Comparison of ENCODE assay signal across 19 cellular contexts in genomic region chr10:123297175-123297574, GRCh38.
DNase-seq lines count a peak whose midpoint lies in the region; ATAC-seq and TF ChIP-seq lines count a peak whose summit lies in the region.
"Had no signal": no experiment of that assay in that cellular context is flagged by ENCODE, and none has a peak within 500 bp of the region (broad histone marks: within the 10 kb centered on the region; RNA-seq: fewer than 3 reads in every experiment).

No MANE protein-coding gene starts in this region.

- H3K4me1 Mint-ChIP-seq in endodermal cell = no peaks in the 10 kb centered on the region
- H3K4me1 Mint-ChIP-seq: CD14-positive monocyte had no signal

- H3K9me3 Mint-ChIP-seq in endodermal cell = peaks cover 7% of the 10 kb centered on the region
- H3K9me3 Mint-ChIP-seq: CD8-positive, alpha-beta T cell had no signal

- TF ChIP-seq CTCF in endodermal cell (conservative IDR thresholded peaks at IDR 0.05) = no peak

- H3K9me3 ChIP-seq in endodermal cell (ENCODE audit: control insufficient read depth, low read length) = no peaks in the 10 kb centered on the region

- no peak overlapping the region for H3K9ac ChIP-seq in endodermal cell (ENCODE audit: extremely low read depth, low read length, poor library complexity, severe bottlenecking)
- H3K9ac ChIP-seq: BLaER1 had no signal

- no peaks in the 10 kb centered on the region for H3K36me3 ChIP-seq in endodermal cell (ENCODE audit: control insufficient read depth, insufficient read depth, low read length)

- no peaks in the 10 kb centered on the region for H3K4me1 ChIP-seq in endodermal cell (ENCODE audit: control insufficient read depth, insufficient read depth, low read length)

- H3K27me3 Mint-ChIP-seq in endodermal cell (ENCODE audit: insufficient read depth) = no peaks in the 10 kb centered on the region

- H3K4me3 Mint-ChIP-seq in endodermal cell = no peak overlapping the region
- H3K4me3 Mint-ChIP-seq: CD14-positive monocyte; CD8-positive, alpha-beta T cell had no signal

- H3K4me3 ChIP-seq in endodermal cell (ENCODE audit: low read length) = no peak overlapping the region
- H3K4me3 ChIP-seq: BLaER1, GM12878, K562 had no signal

- no peak for ATAC-seq in left cardiac atrium
- ATAC-seq in GM19351 (IDR thresholded peaks at IDR 0.05; ENCODE audit: unreplicated experiment) = no peak
- ATAC-seq: CD8-positive, alpha-beta T cell; GM12878; K562 had no signal

- no peaks in the 10 kb centered on the region for H3K36me3 Mint-ChIP-seq in endodermal cell (ENCODE audit: low read depth)
- H3K36me3 Mint-ChIP-seq: CD14-positive monocyte; CD8-positive, alpha-beta T cell had no signal

- H3K27ac ChIP-seq in endodermal cell (ENCODE audit: low read depth, low read length) = no peak overlapping the region
- H3K27ac ChIP-seq: BLaER1 had no signal

- intact Hi-C loops in left cardiac atrium (cut with DNase I) = no loop called here

- no peak overlapping the region for H3K27ac Mint-ChIP-seq in endodermal cell
- H3K27ac Mint-ChIP-seq: CD14-positive monocyte; CD8-positive, alpha-beta T cell had no signal

- DNase-seq in CD1c-positive myeloid dendritic cell (ENCODE audit: extremely low spot score) = peak; percentile 23
- DNase-seq in HT1080 (ENCODE audit: low read depth) = peak; percentile 40
- peak; percentile 14 for DNase-seq in endodermal cell
- DNase-seq in myocyte (ENCODE audit: low read depth) = peak; percentile 32
- DNase-seq in left cardiac atrium = no peak
- no peak for DNase-seq in NCI-H446 (lab: John Stamatoyannopoulos, UW)
- DNase-seq: 8988T; Calu3; CD8-positive, alpha-beta T cell; DND-41; EL; GOT3; H7; IMR-90 had no signal

- WGBS in endodermal cell (ENCODE audit: insufficient coverage in 1 of 2, insufficient read length in 1 of 2), 2 experiments = 94 to 97% methylated on average over 3 of the region's 3 CpGs

- H3K27me3 ChIP-seq in endodermal cell (ENCODE audit: control insufficient read depth, insufficient read depth, low read length, poor library complexity, severe bottlenecking) = no peaks in the 10 kb centered on the region
- H3K27me3 ChIP-seq: BLaER1 had no signal

Comparison
In these comparisons a context has a peak if more than half of its experiments do, and no peak if none do; other contexts are left out.
1. DNase-seq: peak in CD1c-positive myeloid dendritic cell (single experiment), HT1080 (single experiment), endodermal cell (single experiment) and myocyte (single experiment); none in left cardiac atrium (single experiment) and NCI-H446 (0 of 2).